In genomic region chr5:181207214-181207959, GRCh38 we compare ENCODE assay signal across 8 cellular contexts. TPM values are rescaled to one million over a fixed set of nuclear protein-coding genes. Genes with fewer than 3 reads are reported as not detected.
DNase-seq lines count a peak whose midpoint lies in the region; ATAC-seq and TF ChIP-seq lines count a peak whose summit lies in the region.

No MANE protein-coding gene starts in this region.

- DNase-seq in AG04450 (ENCODE audit: low read depth, low spot score) (peak; percentile 78), Peyer's patch (peak; percentile 66 to 88 (median 68)), adipocyte (ENCODE audit: low read depth) (peak; percentile 92), NCI-H1092 (lab: John Stamatoyannopoulos, UW) (no peak), SIG-M5 treated with dmso at 0.1 percent for 504 hours (lab: John Stamatoyannopoulos, UW; ENCODE audit: unreplicated experiment) (no peak)

- H3K9ac ChIP-seq in adipocyte (ENCODE audit: low read length) = peak overlapping the region; percentile 84

- POLR2A ChIA-PET in AG04450 (lab: Yijun Ruan, JAX) = interaction anchor here (0.6 to 3.4 kb wide), 9 partner anchors 9 to 854 kb away, joined by 3 to 72 read pairs (median 5); partner anchors contain the start of genes GFPT2 and TRIM41

- H3K9me3 ChIP-seq in AG04450 (ENCODE audit: control insufficient read depth, insufficient read depth, low read length) (no peaks in the 10 kb centered on the region), Peyer's patch (no peaks in the 10 kb centered on the region), adipocyte (ENCODE audit: control insufficient read depth, low read length) (no peaks in the 10 kb centered on the region)

- TF ChIP-seq POLR2A in Peyer's patch (IDR thresholded peaks at IDR 0.05) = no peak

- CTCF ChIA-PET in AG04450 (lab: Charles Lee) = interaction anchor here (0.7 to 2.8 kb wide), 3 partner anchors 15 to 382 kb away, joined by 8 to 15 read pairs (median 8); no protein-coding TSS in a partner anchor

- H3K27me3 ChIP-seq in AG04450 (ENCODE audit: control insufficient read depth, insufficient read depth, low read length) = no peaks in the 10 kb centered on the region
- no peaks in the 10 kb centered on the region for H3K27me3 ChIP-seq in Peyer's patch
- no peaks in the 10 kb centered on the region for H3K27me3 ChIP-seq in adipocyte (replicated peaks; ENCODE audit: control insufficient read depth, insufficient read depth, low read length)

- H3K36me3 ChIP-seq in Peyer's patch (no peaks in the 10 kb centered on the region), adipocyte (ENCODE audit: control insufficient read depth, insufficient read depth, low read length, severe bottlenecking) (no peaks in the 10 kb centered on the region)

- ATAC-seq in GM21737 (IDR thresholded peaks at IDR 0.05; ENCODE audit: unreplicated experiment) = peak; percentile 24

- peaks cover 3 to 41% (median 19%) of the 10 kb centered on the region in 4 donors for H3K4me1 ChIP-seq in Peyer's patch
- peaks cover 21% of the 10 kb centered on the region for H3K4me1 ChIP-seq in adipocyte (ENCODE audit: control insufficient read depth, insufficient read depth, low read length)

- peak overlapping the region; percentile 68 for H3K4me3 ChIP-seq in AG04450 (ENCODE audit: low read depth, low read length)
- peak overlapping the region; percentile 44 to 67 (median 56) for H3K4me3 ChIP-seq in Peyer's patch
- peak overlapping the region; percentile 89 for H3K4me3 ChIP-seq in adipocyte (ENCODE audit: low read length)
- peak overlapping the region; percentile 77 for H3K4me3 ChIP-seq in iPS-11a (ENCODE audit: low read depth, low read length)
- peak overlapping the region; percentile 34 to 68 (median 52) for H3K4me3 ChIP-seq in skin epidermis

- peak overlapping the region; percentile 73 for H3K27ac ChIP-seq in AG04450 (ENCODE audit: low read depth, low read length)
- peak overlapping the region; percentile 53 to 78 (median 73) for H3K27ac ChIP-seq in Peyer's patch
- H3K27ac ChIP-seq in skin epidermis = peak overlapping the region in 16 of 21 experiments; percentile 10 to 77 (median 49)

- no peak for TF ChIP-seq CTCF in AG04450 (IDR thresholded peaks at IDR 0.05; ENCODE audit: low read depth, low read length)
- no peak for TF ChIP-seq CTCF in Peyer's patch (IDR thresholded peaks at IDR 0.05)

RNA-seq across cellular contexts. Expression of gene TRIM7, which starts 2.4 kb away (rescaled TPM):
- polyA plus RNA-seq in AG04450 (2011; rRNA removed) = 0.66 and 1.1 TPM in 2 replicates
- 0.17 and 0.18 TPM in 2 replicates for polyA minus RNA-seq in AG04450 (2011; rRNA and poly(A)+ RNA removed)
- total RNA-seq in Peyer's patch = 1 to 10 TPM in 3 of 4 donors, under 1 TPM in 1; 0.88 to 2.6 (median 2.2) TPM

RNA-seq across cellular contexts. Expression of gene TRIM41, which starts 15.7 kb away (rescaled TPM):
- polyA plus RNA-seq in AG04450 (2011; rRNA removed) = 11.5 and 12.3 TPM in 2 replicates
- polyA minus RNA-seq in AG04450 (2011; rRNA and poly(A)+ RNA removed) = 10.3 and 10.5 TPM in 2 replicates
- 10 to 100 TPM; 13.7 to 31.4 (median 21.8) TPM for total RNA-seq in Peyer's patch

RNA-seq across cellular contexts. Expression of gene RACK1, which starts 36.3 kb away (rescaled TPM):
- 4,422 and 6,028 TPM in 2 replicates for polyA plus RNA-seq in AG04450 (2011; rRNA removed)
- polyA minus RNA-seq in AG04450 (2011; rRNA and poly(A)+ RNA removed) = 6,011 and 8,408 TPM in 2 replicates
- 1,000 to 10,000 TPM; 1,067 to 1,931 (median 1,321) TPM for total RNA-seq in Peyer's patch

RNA-seq across cellular contexts. Expression of gene TRIM52, which starts 53.6 kb away (rescaled TPM):
- 6.2 and 8.7 TPM in 2 replicates for polyA plus RNA-seq in AG04450 (2011; rRNA removed)
- polyA minus RNA-seq in AG04450 (2011; rRNA and poly(A)+ RNA removed) = 9.6 and 10.3 TPM in 2 replicates
- 10 to 100 TPM; 15.6 to 23.1 (median 20.3) TPM for total RNA-seq in Peyer's patch

Comparison
In these comparisons a context has a peak if more than half of its experiments do, and no peak if none do; other contexts are left out.
1. DNase-seq: peak in AG04450 (single experiment), Peyer's patch (3 of 3) and adipocyte (single experiment); none in NCI-H1092 (single experiment) and SIG-M5 treated with dmso at 0.1 percent for 504 hours (single experiment).
2. Peak in every context shown above with its lines, with median percentiles within 50 percentile points of each other: H3K27ac ChIP-seq and H3K4me3 ChIP-seq.